In genomic region chr13:91133941-91134772, GRCh38 we compare ENCODE assay signal across 8 cellular contexts.
DNase-seq lines count a peak whose midpoint lies in the region; ATAC-seq lines count a peak whose summit lies in the region.

No MANE protein-coding gene starts in this region.

- ATAC-seq in GM18873 (IDR thresholded peaks at IDR 0.05; ENCODE audit: low FRiP score, unreplicated experiment) (peak; percentile 86), HG03060 (IDR thresholded peaks at IDR 0.05; ENCODE audit: low read depth, unreplicated experiment) (peak; percentile 69)

- DNase-seq in COR-L47 (lab: John Stamatoyannopoulos, UW) = peak; percentile 36
- DNase-seq in NCI-H2107 treated with DMSO at 0.1 percent for 48 hours (lab: John Stamatoyannopoulos, UW; ENCODE audit: unreplicated experiment) = peak; percentile 1
- peak; percentile 29 for DNase-seq in activated CD4-positive, alpha-beta T cell treated with anti-CD3 and anti-CD28 coated beads for 48 hours
- DNase-seq in fibroblast of the conjunctiva (ENCODE audit: low read depth) = peak; percentile 45
- DNase-seq in non-pigmented ciliary epithelial cell (ENCODE audit: low read depth) = peak; percentile 15
- no peak for DNase-seq in GOT3 (lab: John Stamatoyannopoulos, UW)
